1 cellular context compared by ENCODE assay signal in genomic region chr7:104983620-104984539, GRCh38.
A peak's percentile ranks its signal among the peaks of the same experiment; 100 is the strongest.
TF ChIP-seq lines count a peak whose summit lies in the region.

No MANE protein-coding gene starts in this region.

TF ChIP-seq in K562, 482 proteins besides CTCF, POLR2A, EP300 and RAD21 (continued from another document and continues in another):
- TF ChIP-seq ZNF780A (CRISPR knock-in tag; IDR thresholded peaks at IDR 0.05) (no peak), STAT5B (CRISPR knock-in tag; IDR thresholded peaks at IDR 0.05) (no peak), FOXP1 (CRISPR knock-in tag; IDR thresholded peaks at IDR 0.05) (0 out of 2 replicates have a peak, but pooled peaks have one; percentile 54), ZNF175 (CRISPR knock-in tag; IDR thresholded peaks at IDR 0.05; ENCODE audit: low read depth) (no peak; the same call in 1 of the 2 replicates), C11orf30 (IDR thresholded peaks at IDR 0.05; ENCODE audit: low read depth) (peak; percentile 95), ETS2 (tag; IDR thresholded peaks at IDR 0.05; ENCODE audit: borderline replicate concordance, poor library complexity, severe bottlenecking) (no peak), ZNF212 (CRISPR knock-in tag; IDR thresholded peaks at IDR 0.05) (peak; percentile 90; the same call in 1 of the 2 replicates), SIN3A (IDR thresholded peaks at IDR 0.05; ENCODE audit: borderline replicate concordance in 2 of 2, control insufficient read depth in 1 of 2, low read depth in 2 of 2, low read length in 2 of 2) (peak; percentile 95 to 97), MTF1 (CRISPR knock-in tag; IDR thresholded peaks at IDR 0.05; ENCODE audit: borderline replicate concordance) (peak; percentile 19; the same call in 1 of the 2 replicates), FOXK1 (CRISPR knock-in tag; IDR thresholded peaks at IDR 0.05; ENCODE audit: borderline replicate concordance) (no peak; the same call in 1 of the 2 replicates), E2F5 (CRISPR knock-in tag; IDR thresholded peaks at IDR 0.05) (peak; percentile 40; the same call in 1 of the 2 replicates), JUN (IDR thresholded peaks at IDR 0.05; ENCODE audit: borderline replicate concordance, low read depth, low read length) (no peak), JUN (CRISPR knock-in tag; IDR thresholded peaks at IDR 0.05; ENCODE audit: borderline replicate concordance) (peak; percentile 63; the same call in 1 of the 2 replicates), POLR2AphosphoS2 (IDR thresholded peaks at IDR 0.05; ENCODE audit: low read length) (peak; percentile 100), ARID2 (IDR thresholded peaks at IDR 0.05) (no peak), ZNF445 (CRISPR knock-in tag; IDR thresholded peaks at IDR 0.05; ENCODE audit: low read depth) (no peak), DDX20 (tag; IDR thresholded peaks at IDR 0.05; ENCODE audit: low read depth) (no peak), FOXJ3 (CRISPR knock-in tag; IDR thresholded peaks at IDR 0.05) (0 out of 2 replicates have a peak, but pooled peaks have one; percentile 35), ZBTB1 (CRISPR knock-in tag; IDR thresholded peaks at IDR 0.05; ENCODE audit: borderline replicate concordance, low read depth) (no peak), HDGF (IDR thresholded peaks at IDR 0.05) (peak; percentile 33; the same call in 1 of the 2 replicates), ZNF76 (CRISPR knock-in tag; IDR thresholded peaks at IDR 0.05; ENCODE audit: borderline replicate concordance) (0 out of 2 replicates have a peak, but pooled peaks have one; percentile 53), ZNF217 (CRISPR knock-in tag; IDR thresholded peaks at IDR 0.05) (0 out of 2 replicates have a peak, but pooled peaks have one; percentile 32), ZNF695 (CRISPR knock-in tag; IDR thresholded peaks at IDR 0.05) (no peak), HSF4 (CRISPR knock-in tag; IDR thresholded peaks at IDR 0.05; ENCODE audit: borderline replicate concordance) (0 out of 2 replicates have a peak, but pooled peaks have one; percentile 17), NRF1 (conservative IDR thresholded peaks at IDR 0.05 in 1 of 2, IDR thresholded peaks at IDR 0.05 in 1 of 2) (peak; percentile 73 to 77), SMARCB1 (IDR thresholded peaks at IDR 0.05; ENCODE audit: insufficient read length, low read depth) (no peak), TEAD2 (tag; IDR thresholded peaks at IDR 0.05) (peak; percentile 81), LEF1 (IDR thresholded peaks at IDR 0.05) (peak; percentile 61), ILK (tag; IDR thresholded peaks at IDR 0.05; ENCODE audit: borderline replicate concordance, low read depth) (no peak), ZNF778 (CRISPR knock-in tag; IDR thresholded peaks at IDR 0.05) (no peak), SP2 (IDR thresholded peaks at IDR 0.05; ENCODE audit: extremely low read depth, low read depth, low read length, poor library complexity, severe bottlenecking) (no peak), HMG20A (CRISPR knock-in tag; conservative IDR thresholded peaks at IDR 0.05) (no peak), ZNF184 (CRISPR knock-in tag; IDR thresholded peaks at IDR 0.05) (no peak), SMC3 (conservative IDR thresholded peaks at IDR 0.05; ENCODE audit: insufficient read depth, low read depth, low read length) (no peak; the same call in 1 of the 2 replicates), ZNF717 (CRISPR knock-in tag; IDR thresholded peaks at IDR 0.05) (peak; percentile 77; the same call in 1 of the 2 replicates), STAG1 (CRISPR knock-in tag; IDR thresholded peaks at IDR 0.05; ENCODE audit: borderline replicate concordance) (no peak), FOSL1 (tag; conservative IDR thresholded peaks at IDR 0.05) (peak; percentile 64), WHSC1 (IDR thresholded peaks at IDR 0.05; ENCODE audit: low read length) (peak; percentile 60), ZNF444 (CRISPR knock-in tag; IDR thresholded peaks at IDR 0.05) (0 out of 2 replicates have a peak, but pooled peaks have one; percentile 29), DNMT1 (IDR thresholded peaks at IDR 0.05) (peak; percentile 99), MAZ (CRISPR knock-in tag; conservative IDR thresholded peaks at IDR 0.05 in 1 of 2, IDR thresholded peaks at IDR 0.05 in 1 of 2) (peak; percentile 88 to 95), HDAC8 (tag; IDR thresholded peaks at IDR 0.05) (peak; percentile 51; the same call in 1 of the 2 replicates), ATF1 (CRISPR knock-in tag; IDR thresholded peaks at IDR 0.05) (peak; percentile 65; the same call in 1 of the 2 replicates), ATF1 (tag; IDR thresholded peaks at IDR 0.05) (peak; percentile 98), SMARCA4 (IDR thresholded peaks at IDR 0.05) (peak; percentile 84), ZFP30 (CRISPR knock-in tag; IDR thresholded peaks at IDR 0.05; ENCODE audit: borderline replicate concordance) (no peak), IFI16 (CRISPR knock-in tag; IDR thresholded peaks at IDR 0.05) (no peak), ZNF311 (CRISPR knock-in tag; IDR thresholded peaks at IDR 0.05) (no peak), TOE1 (IDR thresholded peaks at IDR 0.05; ENCODE audit: borderline replicate concordance) (peak; percentile 83), TOE1 (CRISPR knock-in tag; IDR thresholded peaks at IDR 0.05; ENCODE audit: borderline replicate concordance, low read depth) (peak; percentile 92), ZNF3 (CRISPR knock-in tag; IDR thresholded peaks at IDR 0.05) (no peak), MYBL2 (IDR thresholded peaks at IDR 0.05; ENCODE audit: low read depth) (no peak), MYBL2 (CRISPR knock-in tag; IDR thresholded peaks at IDR 0.05; ENCODE audit: borderline replicate concordance) (no peak), MCM3 (IDR thresholded peaks at IDR 0.05) (no peak), COPS2 (conservative IDR thresholded peaks at IDR 0.05) (no peak), ESRRA (IDR thresholded peaks at IDR 0.05; ENCODE audit: borderline replicate concordance, low read depth) (peak; percentile 79; the same call in 1 of the 2 replicates), TCF7L2 (IDR thresholded peaks at IDR 0.05; ENCODE audit: low read depth, low read length) (0 out of 2 replicates have a peak, but pooled peaks have one; percentile 44), SP1 (CRISPR knock-in tag; IDR thresholded peaks at IDR 0.05) (peak; percentile 88), MAFF (IDR thresholded peaks at IDR 0.05; ENCODE audit: low read length) (no peak), RBM17 (IDR thresholded peaks at IDR 0.05; ENCODE audit: borderline replicate concordance, low read depth, low read length) (no peak), L3MBTL2 (IDR thresholded peaks at IDR 0.05) (peak; percentile 82), BDP1 (IDR thresholded peaks at IDR 0.05; ENCODE audit: insufficient read depth, insufficient read length) (no peak), ZNF77 (CRISPR knock-in tag; IDR thresholded peaks at IDR 0.05) (no peak), ZNF253 (CRISPR knock-in tag; conservative IDR thresholded peaks at IDR 0.05) (no peak), MTA1 (IDR thresholded peaks at IDR 0.05; ENCODE audit: borderline replicate concordance) (peak; percentile 97)
- TF ChIP-seq, protein P1, sequence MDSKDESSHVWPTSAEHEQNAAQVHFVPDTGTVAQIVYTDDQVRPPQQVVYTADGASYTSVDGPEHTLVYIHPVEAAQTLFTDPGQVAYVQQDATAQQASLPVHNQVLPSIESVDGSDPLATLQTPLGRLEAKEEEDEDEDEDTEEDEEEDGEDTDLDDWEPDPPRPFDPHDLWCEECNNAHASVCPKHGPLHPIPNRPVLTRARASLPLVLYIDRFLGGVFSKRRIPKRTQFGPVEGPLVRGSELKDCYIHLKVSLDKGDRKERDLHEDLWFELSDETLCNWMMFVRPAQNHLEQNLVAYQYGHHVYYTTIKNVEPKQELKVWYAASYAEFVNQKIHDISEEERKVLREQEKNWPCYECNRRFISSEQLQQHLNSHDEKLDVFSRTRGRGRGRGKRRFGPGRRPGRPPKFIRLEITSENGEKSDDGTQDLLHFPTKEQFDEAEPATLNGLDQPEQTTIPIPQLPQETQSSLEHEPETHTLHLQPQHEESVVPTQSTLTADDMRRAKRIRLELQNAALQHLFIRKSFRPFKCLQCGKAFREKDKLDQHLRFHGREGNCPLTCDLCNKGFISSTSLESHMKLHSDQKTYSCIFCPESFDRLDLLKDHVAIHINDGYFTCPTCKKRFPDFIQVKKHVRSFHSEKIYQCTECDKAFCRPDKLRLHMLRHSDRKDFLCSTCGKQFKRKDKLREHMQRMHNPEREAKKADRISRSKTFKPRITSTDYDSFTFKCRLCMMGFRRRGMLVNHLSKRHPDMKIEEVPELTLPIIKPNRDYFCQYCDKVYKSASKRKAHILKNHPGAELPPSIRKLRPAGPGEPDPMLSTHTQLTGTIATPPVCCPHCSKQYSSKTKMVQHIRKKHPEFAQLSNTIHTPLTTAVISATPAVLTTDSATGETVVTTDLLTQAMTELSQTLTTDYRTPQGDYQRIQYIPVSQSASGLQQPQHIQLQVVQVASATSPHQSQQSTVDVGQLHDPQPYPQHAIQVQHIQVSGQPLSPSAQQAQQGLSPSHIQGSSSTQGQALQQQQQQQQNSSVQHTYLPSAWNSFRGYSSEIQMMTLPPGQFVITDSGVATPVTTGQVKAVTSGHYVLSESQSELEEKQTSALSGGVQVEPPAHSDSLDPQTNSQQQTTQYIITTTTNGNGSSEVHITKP (IDR thresholded peaks at IDR 0.05; ENCODE audit: partially characterized antibody): peak; percentile 93
- TF ChIP-seq, protein P2, sequence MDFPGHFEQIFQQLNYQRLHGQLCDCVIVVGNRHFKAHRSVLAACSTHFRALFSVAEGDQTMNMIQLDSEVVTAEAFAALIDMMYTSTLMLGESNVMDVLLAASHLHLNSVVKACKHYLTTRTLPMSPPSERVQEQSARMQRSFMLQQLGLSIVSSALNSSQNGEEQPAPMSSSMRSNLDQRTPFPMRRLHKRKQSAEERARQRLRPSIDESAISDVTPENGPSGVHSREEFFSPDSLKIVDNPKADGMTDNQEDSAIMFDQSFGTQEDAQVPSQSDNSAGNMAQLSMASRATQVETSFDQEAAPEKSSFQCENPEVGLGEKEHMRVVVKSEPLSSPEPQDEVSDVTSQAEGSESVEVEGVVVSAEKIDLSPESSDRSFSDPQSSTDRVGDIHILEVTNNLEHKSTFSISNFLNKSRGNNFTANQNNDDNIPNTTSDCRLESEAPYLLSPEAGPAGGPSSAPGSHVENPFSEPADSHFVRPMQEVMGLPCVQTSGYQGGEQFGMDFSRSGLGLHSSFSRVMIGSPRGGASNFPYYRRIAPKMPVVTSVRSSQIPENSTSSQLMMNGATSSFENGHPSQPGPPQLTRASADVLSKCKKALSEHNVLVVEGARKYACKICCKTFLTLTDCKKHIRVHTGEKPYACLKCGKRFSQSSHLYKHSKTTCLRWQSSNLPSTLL (IDR thresholded peaks at IDR 0.05): no peak
- TF ChIP-seq, protein P3, sequence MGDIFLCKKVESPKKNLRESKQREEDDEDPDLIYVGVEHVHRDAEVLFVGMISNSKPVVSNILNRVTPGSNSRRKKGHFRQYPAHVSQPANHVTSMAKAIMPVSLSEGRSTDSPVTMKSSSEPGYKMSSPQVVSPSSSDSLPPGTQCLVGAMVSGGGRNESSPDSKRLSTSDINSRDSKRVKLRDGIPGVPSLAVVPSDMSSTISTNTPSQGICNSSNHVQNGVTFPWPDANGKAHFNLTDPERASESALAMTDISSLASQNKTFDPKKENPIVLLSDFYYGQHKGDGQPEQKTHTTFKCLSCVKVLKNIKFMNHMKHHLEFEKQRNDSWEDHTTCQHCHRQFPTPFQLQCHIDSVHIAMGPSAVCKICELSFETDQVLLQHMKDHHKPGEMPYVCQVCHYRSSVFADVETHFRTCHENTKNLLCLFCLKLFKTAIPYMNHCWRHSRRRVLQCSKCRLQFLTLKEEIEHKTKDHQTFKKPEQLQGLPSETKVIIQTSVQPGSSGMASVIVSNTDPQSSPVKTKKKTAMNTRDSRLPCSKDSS (IDR thresholded peaks at IDR 0.05; ENCODE audit: low read depth, partially characterized antibody): no peak
- TF ChIP-seq, protein P4, sequence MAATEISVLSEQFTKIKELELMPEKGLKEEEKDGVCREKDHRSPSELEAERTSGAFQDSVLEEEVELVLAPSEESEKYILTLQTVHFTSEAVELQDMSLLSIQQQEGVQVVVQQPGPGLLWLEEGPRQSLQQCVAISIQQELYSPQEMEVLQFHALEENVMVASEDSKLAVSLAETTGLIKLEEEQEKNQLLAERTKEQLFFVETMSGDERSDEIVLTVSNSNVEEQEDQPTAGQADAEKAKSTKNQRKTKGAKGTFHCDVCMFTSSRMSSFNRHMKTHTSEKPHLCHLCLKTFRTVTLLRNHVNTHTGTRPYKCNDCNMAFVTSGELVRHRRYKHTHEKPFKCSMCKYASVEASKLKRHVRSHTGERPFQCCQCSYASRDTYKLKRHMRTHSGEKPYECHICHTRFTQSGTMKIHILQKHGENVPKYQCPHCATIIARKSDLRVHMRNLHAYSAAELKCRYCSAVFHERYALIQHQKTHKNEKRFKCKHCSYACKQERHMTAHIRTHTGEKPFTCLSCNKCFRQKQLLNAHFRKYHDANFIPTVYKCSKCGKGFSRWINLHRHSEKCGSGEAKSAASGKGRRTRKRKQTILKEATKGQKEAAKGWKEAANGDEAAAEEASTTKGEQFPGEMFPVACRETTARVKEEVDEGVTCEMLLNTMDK (IDR thresholded peaks at IDR 0.05; ENCODE audit: borderline replicate concordance, insufficient read depth, low read depth, low read length, poor library complexity, severe bottlenecking): peak; percentile 62
- TF ChIP-seq, protein P5, sequence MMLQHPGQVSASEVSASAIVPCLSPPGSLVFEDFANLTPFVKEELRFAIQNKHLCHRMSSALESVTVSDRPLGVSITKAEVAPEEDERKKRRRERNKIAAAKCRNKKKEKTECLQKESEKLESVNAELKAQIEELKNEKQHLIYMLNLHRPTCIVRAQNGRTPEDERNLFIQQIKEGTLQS (IDR thresholded peaks at IDR 0.05): peak; percentile 24; the same call in 1 of the 2 replicates
- TF ChIP-seq, protein P5 (CRISPR knock-in tag; conservative IDR thresholded peaks at IDR 0.05): peak; percentile 53; the same call in 1 of the 2 replicates
- TF ChIP-seq, protein P6, sequence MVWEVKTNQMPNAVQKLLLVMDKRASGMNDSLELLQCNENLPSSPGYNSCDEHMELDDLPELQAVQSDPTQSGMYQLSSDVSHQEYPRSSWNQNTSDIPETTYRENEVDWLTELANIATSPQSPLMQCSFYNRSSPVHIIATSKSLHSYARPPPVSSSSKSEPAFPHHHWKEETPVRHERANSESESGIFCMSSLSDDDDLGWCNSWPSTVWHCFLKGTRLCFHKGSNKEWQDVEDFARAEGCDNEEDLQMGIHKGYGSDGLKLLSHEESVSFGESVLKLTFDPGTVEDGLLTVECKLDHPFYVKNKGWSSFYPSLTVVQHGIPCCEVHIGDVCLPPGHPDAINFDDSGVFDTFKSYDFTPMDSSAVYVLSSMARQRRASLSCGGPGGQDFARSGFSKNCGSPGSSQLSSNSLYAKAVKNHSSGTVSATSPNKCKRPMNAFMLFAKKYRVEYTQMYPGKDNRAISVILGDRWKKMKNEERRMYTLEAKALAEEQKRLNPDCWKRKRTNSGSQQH (CRISPR knock-in tag; IDR thresholded peaks at IDR 0.05): peak; percentile 82
